1 cellular context compared by ENCODE assay signal in genomic region chr7:129168219-129168991, GRCh38.
TF ChIP-seq lines count a peak whose summit lies in the region.

No MANE protein-coding gene starts in this region.

TF ChIP-seq in GM12878, 131 proteins besides CTCF, POLR2A, EP300 and RAD21:
- no peak for TF ChIP-seq SMAD1 (IDR thresholded peaks at IDR 0.05; ENCODE audit: low read depth, partially characterized antibody)
- TF ChIP-seq CREM (IDR thresholded peaks at IDR 0.05; ENCODE audit: low read depth), result no peak
- TF ChIP-seq ZBED1 (IDR thresholded peaks at IDR 0.05; ENCODE audit: borderline replicate concordance), result no peak
- TF ChIP-seq SMAD5 (IDR thresholded peaks at IDR 0.05; ENCODE audit: low read depth), result no peak
- TF ChIP-seq ZBTB11 (CRISPR knock-in tag; IDR thresholded peaks at IDR 0.05), result no peak
- TF ChIP-seq BCL11A (IDR thresholded peaks at IDR 0.05; ENCODE audit: low read depth, low read length), result no peak
- TF ChIP-seq IKZF2 (IDR thresholded peaks at IDR 0.05), result no peak
- TF ChIP-seq ETV6 (conservative IDR thresholded peaks at IDR 0.05 in 1 of 2, IDR thresholded peaks at IDR 0.05 in 1 of 2; ENCODE audit: borderline replicate concordance in 1 of 2, low read depth in 1 of 2), result no peak
- no peak for TF ChIP-seq SREBF1 (IDR thresholded peaks at IDR 0.05; ENCODE audit: low read length)
- TF ChIP-seq, protein P1, sequence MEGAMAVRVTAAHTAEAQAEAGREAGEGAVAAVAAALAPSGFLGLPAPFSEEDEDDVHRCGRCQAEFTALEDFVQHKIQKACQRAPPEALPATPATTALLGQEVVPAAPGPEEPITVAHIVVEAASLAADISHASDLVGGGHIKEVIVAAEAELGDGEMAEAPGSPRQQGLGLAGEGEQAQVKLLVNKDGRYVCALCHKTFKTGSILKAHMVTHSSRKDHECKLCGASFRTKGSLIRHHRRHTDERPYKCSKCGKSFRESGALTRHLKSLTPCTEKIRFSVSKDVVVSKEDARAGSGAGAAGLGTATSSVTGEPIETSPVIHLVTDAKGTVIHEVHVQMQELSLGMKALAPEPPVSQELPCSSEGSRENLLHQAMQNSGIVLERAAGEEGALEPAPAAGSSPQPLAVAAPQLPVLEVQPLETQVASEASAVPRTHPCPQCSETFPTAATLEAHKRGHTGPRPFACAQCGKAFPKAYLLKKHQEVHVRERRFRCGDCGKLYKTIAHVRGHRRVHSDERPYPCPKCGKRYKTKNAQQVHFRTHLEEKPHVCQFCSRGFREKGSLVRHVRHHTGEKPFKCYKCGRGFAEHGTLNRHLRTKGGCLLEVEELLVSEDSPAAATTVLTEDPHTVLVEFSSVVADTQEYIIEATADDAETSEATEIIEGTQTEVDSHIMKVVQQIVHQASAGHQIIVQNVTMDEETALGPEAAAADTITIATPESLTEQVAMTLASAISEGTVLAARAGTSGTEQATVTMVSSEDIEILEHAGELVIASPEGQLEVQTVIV (IDR thresholded peaks at IDR 0.05; ENCODE audit: borderline replicate concordance, partially characterized antibody), result no peak
- no peak for TF ChIP-seq PKNOX1 (IDR thresholded peaks at IDR 0.05)
- TF ChIP-seq ZNF217 (IDR thresholded peaks at IDR 0.05), result no peak
- TF ChIP-seq SRF (IDR thresholded peaks at IDR 0.05; ENCODE audit: low read depth in 2 of 2, low read length in 2 of 2), result no peak
- no peak for TF ChIP-seq ELK1 (IDR thresholded peaks at IDR 0.05; ENCODE audit: low read depth, low read length)
